ENCODE assay signal across 18 cellular contexts in genomic region chr10:100182281-100182680, GRCh38. TPM values are rescaled to one million over a fixed set of nuclear protein-coding genes. Genes with fewer than 3 reads are reported as not detected.
DNase-seq lines count a peak whose midpoint lies in the region; ATAC-seq, FAIRE-seq and TF ChIP-seq lines count a peak whose summit lies in the region.
"Had no signal": no experiment of that assay in that cellular context is flagged by ENCODE, and none has a peak within 500 bp of the region (broad histone marks: within the 10 kb centered on the region; RNA-seq: fewer than 3 reads in every experiment).

No MANE protein-coding gene starts in this region.

- TF ChIP-seq EP300 in HepG2 (IDR thresholded peaks at IDR 0.05; ENCODE audit: low read depth in 2 of 2, low read length in 2 of 2) (no peak), HepG2 (CRISPR knock-in tag; IDR thresholded peaks at IDR 0.05; ENCODE audit: borderline replicate concordance) (no peak)

- in situ Hi-C loops in HepG2 (cut with HindIII; ENCODE audit: extremely low pct_ligation_motif_present, low pct_unique_long_range_greater_than_20kb), result no loop called here

- H3K27me3 ChIP-seq in HepG2 (ENCODE audit: control insufficient read depth in 1 of 2, insufficient read depth in 2 of 2, low read length in 2 of 2) (no peaks in the 10 kb centered on the region; a peak in 1 of 5 replicates), ascending aorta (no peaks in the 10 kb centered on the region)
- H3K27me3 ChIP-seq: esophagus muscularis mucosa had no signal

- BruUV-seq in HepG2 (replicated peaks; lab: Mats Ljungman, UMichigan), result no TSS peak

- H3K4me1 ChIP-seq in HepG2 (ENCODE audit: insufficient read depth, low read length) (peaks cover 59% of the 10 kb centered on the region), ascending aorta (peaks cover 7 to 12% of the 10 kb centered on the region in 2 donors)

- no peak overlapping the region for H2AFZ ChIP-seq in HepG2 (ENCODE audit: low read length)

- no peak for FAIRE-seq in HepG2 (lab: Jason Lieb, UNC)
- FAIRE-seq: TTC549 had no signal

- H3K4me3 Mint-ChIP-seq in natural killer cell treated with Interleukin-12 subunit alpha and Interleukin-12 subunit beta and Interleukin-15 and Interleukin-18, amount 100 ng/mL, for 72 hours, result peak overlapping the region; percentile 17
- no peak overlapping the region for H3K4me3 Mint-ChIP-seq in natural killer cell
- H3K4me3 Mint-ChIP-seq: activated CD4-positive, alpha-beta T cell treated with anti-CD3 and anti-CD28 coated beads, Interleukin-2, amount 10 ng/mL, durations not matched to agents 24 days and 14 days had no signal

- ATAC-seq in natural killer cell treated with Interleukin-12 subunit alpha and Interleukin-12 subunit beta and Interleukin-15 and Interleukin-18, amount 100 ng/mL, for 72 hours, result no peak
- ATAC-seq in natural killer cell (no peak), HepG2 (no peak)

- POLR2A ChIA-PET in HepG2 (lab: Yijun Ruan, JAX), result no interaction called here

- H3K27ac Mint-ChIP-seq in natural killer cell treated with Interleukin-12 subunit alpha and Interleukin-12 subunit beta and Interleukin-15 and Interleukin-18, amount 100 ng/mL, for 72 hours, result peak overlapping the region in 1 of 2 donors; percentile 98
- no peak overlapping the region for H3K27ac Mint-ChIP-seq in natural killer cell
- H3K27ac Mint-ChIP-seq: activated CD4-positive, alpha-beta T cell treated with anti-CD3 and anti-CD28 coated beads, Interleukin-2, amount 10 ng/mL, durations not matched to agents 24 days and 14 days had no signal

- TF ChIP-seq RAD21 in HepG2 (CRISPR knock-in tag; IDR thresholded peaks at IDR 0.05), result no peak

- no peaks in the 10 kb centered on the region for H3K9me3 Mint-ChIP-seq in natural killer cell treated with Interleukin-12 subunit alpha and Interleukin-12 subunit beta and Interleukin-15 and Interleukin-18, amount 100 ng/mL, for 72 hours
- H3K9me3 Mint-ChIP-seq in natural killer cell, result no peaks in the 10 kb centered on the region
- H3K9me3 Mint-ChIP-seq: activated CD4-positive, alpha-beta T cell treated with anti-CD3 and anti-CD28 coated beads, Interleukin-2, amount 10 ng/mL, durations not matched to agents 24 days and 14 days had no signal

- H3K36me3 ChIP-seq in SK-N-MC (ENCODE audit: insufficient read depth, low read length) (peaks cover 28% of the 10 kb centered on the region; the same call in 1 of the 2 replicates), HepG2 (replicated peaks in 1 of 2; ENCODE audit: control insufficient read depth in 1 of 2, insufficient read depth in 2 of 2, low read length in 2 of 2) (peaks cover 0 to 25% of the 10 kb centered on the region in 2 experiments; a peak in 2 of 5 replicates), ascending aorta (peaks cover 5 to 23% of the 10 kb centered on the region in 2 donors)

- CTCF ChIA-PET in HepG2 (lab: Yijun Ruan, JAX; ENCODE audit: low intra/inter-chr PET ratio, low total read pairs), result no interaction called here

- H3K4me1 Mint-ChIP-seq in natural killer cell treated with Interleukin-12 subunit alpha and Interleukin-12 subunit beta and Interleukin-15 and Interleukin-18, amount 100 ng/mL, for 72 hours (ENCODE audit: low read depth in 2 of 2), result peaks cover 43 to 53% of the 10 kb centered on the region in 2 donors
- H3K4me1 Mint-ChIP-seq in natural killer cell, result peaks cover 49 to 50% of the 10 kb centered on the region in 2 donors

- peaks cover 54% of the 10 kb centered on the region for H3K79me2 ChIP-seq in HepG2 (ENCODE audit: insufficient read depth, low read length)

- no peak for DNase-seq in natural killer cell treated with Interleukin-12 subunit alpha and Interleukin-12 subunit beta and Interleukin-15 and Interleukin-18, amount 100 ng/mL, for 72 hours (ENCODE audit: low spot score)
- DNase-seq in natural killer cell (no peak), SK-N-MC (ENCODE audit: low read depth, low spot score) (no peak), HepG2 (ENCODE audit: low spot score) (no peak), NCI-H446 treated with DMSO at 0.1 percent for 48 hours (lab: John Stamatoyannopoulos, UW) (no peak), GM03348 (ENCODE audit: low spot score) (no peak), ascending aorta (ENCODE audit: low spot score in 2 of 2) (no peak), D341Med (ENCODE audit: low spot score) (no peak)
- DNase-seq: activated CD4-positive, alpha-beta T cell treated with anti-CD3 and anti-CD28 coated beads, Interleukin-2, amount 10 ng/mL, durations not matched to agents 24 days and 14 days; activated naive CD4-positive, alpha-beta T cell treated with anti-CD3 and anti-CD28 coated beads, Interleukin-2, amount 50 U/mL, for 16 hours; activated T-cell treated with anti-CD3 and anti-CD28 coated beads for 4 hours; glutamatergic neuron; MM.1S; NCI-H2081 treated with DMSO at 0.1 percent for 48 hours; NCI-H510A treated with DMSO at 0.1 percent for 48 hours; stimulated activated naive CD4-positive, alpha-beta T cell treated with Interleukin-2 at 50 U/mL for 16 hours had no signal

- intact Hi-C loops in natural killer cell (cut with micrococcal nuclease), result no loop called here
- intact Hi-C loops in HepG2 (cut with micrococcal nuclease; ENCODE audit: unreplicated experiment), result no loop called here
- intact Hi-C loops in ascending aorta (cut with DNase I), result loop anchor here (2.0 to 10.0 kb wide), 5 partner anchors 337 to 1943 kb away; partner anchors contain the start of genes COX15, CUTC, GOT1 and LDB1

- peak overlapping the region; percentile 78; the same call in 1 of the 2 replicates for H3K27ac ChIP-seq in SK-N-MC
- peak overlapping the region; percentile 81 for H3K27ac ChIP-seq in HepG2 (ENCODE audit: extremely low read length, insufficient read depth, low read length)
- H3K27ac ChIP-seq in ascending aorta, result no peak overlapping the region
- H3K27ac ChIP-seq: esophagus muscularis mucosa had no signal

- TF ChIP-seq CTCF in natural killer cell (IDR thresholded peaks at IDR 0.05) (no peak), HepG2 (CRISPR knock-in tag; IDR thresholded peaks at IDR 0.05) (no peak), ascending aorta (IDR thresholded peaks at IDR 0.05) (no peak)

- H3K9ac ChIP-seq in SK-N-MC (ENCODE audit: insufficient read length) (no peak overlapping the region), HepG2 (ENCODE audit: insufficient read depth, low read depth, low read length) (no peak overlapping the region)

- over 99% methylated on average over 6 of the region's 6 CpGs for WGBS in HepG2 (ENCODE audit: low lambda C conversion rate)

- H3K4me3 ChIP-seq in SK-N-MC, result no peak overlapping the region; the same call in 1 of the 2 replicates
- no peak overlapping the region for H3K4me3 ChIP-seq in HepG2 (replicated peaks in 1 of 3; ENCODE audit: insufficient read depth in 1 of 3, low read depth in 2 of 3, low read length in 3 of 3)
- H3K4me3 ChIP-seq in ascending aorta, result no peak overlapping the region
- H3K4me3 ChIP-seq: esophagus muscularis mucosa had no signal

- no peak for TF ChIP-seq POLR2A in HepG2 (IDR thresholded peaks at IDR 0.05; ENCODE audit: insufficient read depth in 1 of 2, low read depth in 2 of 2, low read length in 2 of 2)

- H3K9me3 ChIP-seq in SK-N-MC (ENCODE audit: low read depth, low read length), result no peaks in the 10 kb centered on the region
- H3K9me3 ChIP-seq in HepG2 (ENCODE audit: low read length), result no peaks in the 10 kb centered on the region
- no peaks in the 10 kb centered on the region for H3K9me3 ChIP-seq in ascending aorta
- H3K9me3 ChIP-seq: esophagus muscularis mucosa had no signal

- no peaks in the 10 kb centered on the region; the same call in 1 of the 2 replicates for H4K20me1 ChIP-seq in HepG2 (ENCODE audit: insufficient read depth, low read length)

- no peak overlapping the region for H3K4me2 ChIP-seq in HepG2 (ENCODE audit: low read depth, low read length)

- peaks cover 36% of the 10 kb centered on the region for H3K36me3 Mint-ChIP-seq in natural killer cell treated with Interleukin-12 subunit alpha and Interleukin-12 subunit beta and Interleukin-15 and Interleukin-18, amount 100 ng/mL, for 72 hours
- peaks cover 4% of the 10 kb centered on the region for H3K36me3 Mint-ChIP-seq in natural killer cell

- no peaks in the 10 kb centered on the region for H3K27me3 Mint-ChIP-seq in natural killer cell treated with Interleukin-12 subunit alpha and Interleukin-12 subunit beta and Interleukin-15 and Interleukin-18, amount 100 ng/mL, for 72 hours
- no peaks in the 10 kb centered on the region for H3K27me3 Mint-ChIP-seq in natural killer cell (ENCODE audit: low read depth in 2 of 2)
- H3K27me3 Mint-ChIP-seq: activated CD4-positive, alpha-beta T cell treated with anti-CD3 and anti-CD28 coated beads, Interleukin-2, amount 10 ng/mL, durations not matched to agents 24 days and 14 days had no signal

RNA-seq across cellular contexts. Expression of gene ERLIN1, which starts 3.5 kb away (rescaled TPM):
- total RNA-seq in natural killer cell treated with Interleukin-12 subunit alpha and Interleukin-12 subunit beta and Interleukin-15 and Interleukin-18, amount 100 ng/mL, for 72 hours, result 10 to 100 TPM; 21.2 to 22.8 TPM
- total RNA-seq in natural killer cell (1 to 10 TPM; 3.9 to 6.9 (median 5.1) TPM), HepG2 (2016; rRNA removed; fragmentation: Illumina TruSeq; extraction: Trizol) (46.9 and 69.3 TPM in 2 replicates), ascending aorta (16.6 TPM)
- total RNA-seq in HepG2 (2016; cell fraction: cytosol; rRNA removed; fragmentation: Illumina TruSeq; extraction: Trizol; ENCODE audit: low read depth), result 5.5 and 7.0 TPM in 2 replicates
- total RNA-seq in HepG2 (2016; cell fraction: insoluble cytoplasmic fraction; rRNA removed; fragmentation: Illumina TruSeq; extraction: Trizol), result 46.1 and 69.2 TPM in 2 replicates
- total RNA-seq in HepG2 (2016; cell fraction: membrane; rRNA removed; fragmentation: Illumina TruSeq; extraction: Trizol), result 19.6 and 23.2 TPM in 2 replicates
- total RNA-seq in HepG2 (2016; cell fraction: nucleus; rRNA removed; fragmentation: Illumina TruSeq; extraction: Trizol), result 69.4 and 73.7 TPM in 2 replicates
- 56.8 and 61.3 TPM in 2 replicates for polyA plus RNA-seq in HepG2 (2011; rRNA removed)
- 37.8 and 56.8 TPM in 2 replicates for polyA plus RNA-seq in HepG2 (2011; cell fraction: cytosol; rRNA removed)
- 18.0 and 23.0 TPM in 2 replicates for polyA plus RNA-seq in HepG2 (2011; cell fraction: nucleus; rRNA removed)
- 99.8 and 100 TPM in 2 replicates for polyA plus RNA-seq in HepG2 (2012)
- 5.5 and 6.1 TPM in 2 replicates for polyA plus RNA-seq in HepG2 (2016; cell fraction: cytosol; fragmentation: Illumina TruSeq; extraction: Trizol; ENCODE audit: low read depth)
- polyA plus RNA-seq in HepG2 (2016; cell fraction: insoluble cytoplasmic fraction; fragmentation: Illumina TruSeq; extraction: Trizol; ENCODE audit: low read depth), result 41.5 and 42.1 TPM in 2 replicates
- 12.8 and 13.4 TPM in 2 replicates for polyA plus RNA-seq in HepG2 (2016; cell fraction: membrane; fragmentation: Illumina TruSeq; extraction: Trizol; ENCODE audit: low read depth)
- 61.4 and 69.1 TPM in 2 replicates for polyA plus RNA-seq in HepG2 (2016; cell fraction: nucleus; fragmentation: Illumina TruSeq; extraction: Trizol; ENCODE audit: insufficient read depth, low read depth)
- polyA minus RNA-seq in HepG2 (2011; rRNA and poly(A)+ RNA removed; ENCODE audit: low replicate concordance), result 18.3 and 32.9 TPM in 2 replicates
- polyA minus RNA-seq in HepG2 (2011; cell fraction: cytosol; rRNA and poly(A)+ RNA removed), result 32.7 and 42.3 TPM in 2 replicates
- polyA minus RNA-seq in HepG2 (2011; cell fraction: nucleus; rRNA and poly(A)+ RNA removed), result 15.5 and 28.8 TPM in 2 replicates

RNA-seq across cellular contexts. Expression of gene CHUK, which starts 47.1 kb away (rescaled TPM):
- total RNA-seq in natural killer cell treated with Interleukin-12 subunit alpha and Interleukin-12 subunit beta and Interleukin-15 and Interleukin-18, amount 100 ng/mL, for 72 hours, result 10 to 100 TPM; 37.2 to 39.6 TPM
- total RNA-seq in natural killer cell, result 10 to 100 TPM; 23.7 to 33.6 (median 33.3) TPM
- total RNA-seq in HepG2 (2016; rRNA removed; fragmentation: Illumina TruSeq; extraction: Trizol), result 30.3 and 44.3 TPM in 2 replicates
- total RNA-seq in HepG2 (2016; cell fraction: cytosol; rRNA removed; fragmentation: Illumina TruSeq; extraction: Trizol; ENCODE audit: low read depth), result 6.8 and 7.5 TPM in 2 replicates
- total RNA-seq in HepG2 (2016; cell fraction: insoluble cytoplasmic fraction; rRNA removed; fragmentation: Illumina TruSeq; extraction: Trizol), result 30.4 and 46.1 TPM in 2 replicates
- 24.6 and 29.0 TPM in 2 replicates for total RNA-seq in HepG2 (2016; cell fraction: membrane; rRNA removed; fragmentation: Illumina TruSeq; extraction: Trizol)
- 22.5 and 27.6 TPM in 2 replicates for total RNA-seq in HepG2 (2016; cell fraction: nucleus; rRNA removed; fragmentation: Illumina TruSeq; extraction: Trizol)
- 8.0 and 9.6 TPM in 2 replicates for polyA plus RNA-seq in HepG2 (2011; rRNA removed)
- 3.3 and 5.6 TPM in 2 replicates for polyA plus RNA-seq in HepG2 (2011; cell fraction: cytosol; rRNA removed)
- 4.2 and 5.5 TPM in 2 replicates for polyA plus RNA-seq in HepG2 (2011; cell fraction: nucleus; rRNA removed)
- polyA plus RNA-seq in HepG2 (2012), result 11.6 and 13.1 TPM in 2 replicates
- 2.9 and 3.7 TPM in 2 replicates for polyA plus RNA-seq in HepG2 (2016; cell fraction: cytosol; fragmentation: Illumina TruSeq; extraction: Trizol; ENCODE audit: low read depth)
- polyA plus RNA-seq in HepG2 (2016; cell fraction: insoluble cytoplasmic fraction; fragmentation: Illumina TruSeq; extraction: Trizol; ENCODE audit: low read depth), result 33.0 and 35.1 TPM in 2 replicates
- polyA plus RNA-seq in HepG2 (2016; cell fraction: membrane; fragmentation: Illumina TruSeq; extraction: Trizol; ENCODE audit: low read depth), result 12.8 and 13.9 TPM in 2 replicates
- polyA plus RNA-seq in HepG2 (2016; cell fraction: nucleus; fragmentation: Illumina TruSeq; extraction: Trizol; ENCODE audit: insufficient read depth, low read depth), result 27.5 and 30.3 TPM in 2 replicates
- 3.2 and 11.7 TPM in 2 replicates for polyA minus RNA-seq in HepG2 (2011; rRNA and poly(A)+ RNA removed; ENCODE audit: low replicate concordance)
- 7.4 and 9.3 TPM in 2 replicates for polyA minus RNA-seq in HepG2 (2011; cell fraction: cytosol; rRNA and poly(A)+ RNA removed)
- 14.3 and 18.0 TPM in 2 replicates for polyA minus RNA-seq in HepG2 (2011; cell fraction: nucleus; rRNA and poly(A)+ RNA removed)
- 54.6 TPM for total RNA-seq in ascending aorta

Comparison
In these comparisons a context has a peak if more than half of its experiments do, and no peak if none do; other contexts are left out.
1. H3K27ac ChIP-seq: peak in SK-N-MC (single experiment) and HepG2 (single experiment); none in ascending aorta (0 of 2).